In the genomic region with DNA sequence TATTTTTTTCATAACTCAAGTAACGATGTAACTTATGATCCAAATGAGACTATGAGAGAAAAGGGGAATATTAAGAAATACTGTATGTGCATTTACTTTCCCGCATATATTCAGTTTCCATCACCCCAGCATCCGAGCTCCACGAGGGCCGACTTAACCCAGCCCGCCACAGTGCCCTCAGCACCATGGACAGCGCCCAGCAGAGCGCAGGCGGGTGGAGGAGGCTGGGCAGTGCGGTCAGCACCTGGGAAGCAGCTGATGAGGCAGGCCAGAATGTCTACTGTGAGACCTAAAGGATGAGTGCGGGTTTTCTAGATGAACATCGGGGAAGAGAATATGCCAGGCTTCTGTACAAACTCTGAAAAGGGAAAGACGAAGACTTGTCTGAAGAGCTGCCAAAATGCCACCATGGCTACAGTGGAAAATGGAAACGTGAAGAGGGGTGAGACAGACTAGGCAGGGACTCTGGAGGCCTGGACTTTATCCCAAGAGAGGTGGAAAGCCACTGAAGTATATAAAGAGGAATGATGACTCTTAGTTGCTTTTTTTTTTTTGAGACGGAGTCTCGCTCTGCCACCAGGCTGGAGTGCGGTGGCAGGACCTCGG, we compare ENCODE assay signal across 9 cellular contexts. TPM values are rescaled to one million over a fixed set of nuclear protein-coding genes. Genes with fewer than 3 reads are reported as not detected.
DNase-seq lines count a peak whose midpoint lies in the region; ATAC-seq and TF ChIP-seq lines count a peak whose summit lies in the region.
"Had no signal": no experiment of that assay in that cellular context is flagged by ENCODE, and none has a peak within 500 bp of the region (broad histone marks: within the 10 kb centered on the region; RNA-seq: fewer than 3 reads in every experiment).

No MANE protein-coding gene starts in this region.

- no peak overlapping the region for H2AFZ ChIP-seq in trophoblast cell (ENCODE audit: insufficient read depth, low read length, poor library complexity)

- H3K4me1 ChIP-seq in right atrium auricular region (no peaks in the 10 kb centered on the region), gastroesophageal sphincter (no peaks in the 10 kb centered on the region), trophoblast cell (ENCODE audit: control insufficient read depth in 1 of 2, insufficient read depth in 2 of 2, low read length in 2 of 2) (no peaks in the 10 kb centered on the region)

- no peak overlapping the region for H2BK120ac ChIP-seq in trophoblast cell (ENCODE audit: insufficient read depth, low read length, poor library complexity)

- no peaks in the 10 kb centered on the region for H3K9me3 ChIP-seq in right atrium auricular region
- no peaks in the 10 kb centered on the region for H3K9me3 ChIP-seq in gastroesophageal sphincter
- H3K9me3 ChIP-seq in trophoblast cell (ENCODE audit: insufficient read depth, low read depth, low read length) = no peaks in the 10 kb centered on the region

- H2BK12ac ChIP-seq in trophoblast cell (ENCODE audit: low read length) = no peak overlapping the region

- H3K4me1 Mint-ChIP-seq in HFFc6 (ENCODE audit: low read depth) = no peaks in the 10 kb centered on the region

- no peak overlapping the region for H3K14ac ChIP-seq in trophoblast cell (ENCODE audit: low read length)

- 26 to 41% methylated on average over 8 to 17 of the region's 18 CpGs for WGBS in gastroesophageal sphincter (ENCODE audit: low coverage in 1 of 2), 2 donors
- no CpG with 5 or more reads among the region's 18 CpGs for WGBS in trophoblast cell (ENCODE audit: extremely low coverage, insufficient coverage, insufficient read length)

- no peak overlapping the region for H3K27ac Mint-ChIP-seq in HFFc6

- no peaks in the 10 kb centered on the region for H3K79me1 ChIP-seq in trophoblast cell (ENCODE audit: low read length)

- H3K36me3 Mint-ChIP-seq in HFFc6 (ENCODE audit: low read depth) = no peaks in the 10 kb centered on the region

- no peak overlapping the region for H3K4me2 ChIP-seq in trophoblast cell (ENCODE audit: low read length)
- H3K4me2 ChIP-seq: BLaER1 treated with 17β-estradiol and CSF1 and Interleukin-3, amounts not matched to agents 10 nM and 100 nM had no signal

- no peak overlapping the region for H2AK5ac ChIP-seq in trophoblast cell (ENCODE audit: low read length)

- no peak overlapping the region for H2BK5ac ChIP-seq in trophoblast cell (ENCODE audit: low read depth, low read length, poor library complexity)

- DNase-seq in Right ventricle myocardium inferior (ENCODE audit: missing footprints) = no peak
- no peak for DNase-seq in right atrium auricular region (ENCODE audit: low spot score)
- DNase-seq in activated T-cell treated with anti-CD3 and anti-CD28 coated beads for 4 hours = peak; percentile 9
- DNase-seq in trophoblast cell = peak; percentile 61 to 76
- DNase-seq in NCI-H748 treated with DMSO at 0.1 percent for 48 hours (lab: John Stamatoyannopoulos, UW) = no peak
- DNase-seq in effector CD8-positive, alpha-beta T cell (lab: John Stamatoyannopoulos, UW) = no peak
- no peak for DNase-seq in HFFc6

- H3K23ac ChIP-seq in trophoblast cell (ENCODE audit: low read length) = no peak overlapping the region

- no peak for TF ChIP-seq CTCF in right atrium auricular region (IDR thresholded peaks at IDR 0.05)
- no peak for TF ChIP-seq CTCF in gastroesophageal sphincter (IDR thresholded peaks at IDR 0.05)
- TF ChIP-seq CTCF in HFFc6 (IDR thresholded peaks at IDR 0.05) = no peak

- H3K18ac ChIP-seq in trophoblast cell (ENCODE audit: low read length) = no peak overlapping the region

- H3K79me2 ChIP-seq in trophoblast cell (ENCODE audit: control insufficient read depth, insufficient read depth, low read length, poor library complexity) = no peaks in the 10 kb centered on the region

- intact Hi-C loops in Right ventricle myocardium inferior (cut with DNase I) = no loop called here

- no peak overlapping the region for H3K4ac ChIP-seq in trophoblast cell (ENCODE audit: low read depth, low read length)

- H3K36me3 ChIP-seq in right atrium auricular region = no peaks in the 10 kb centered on the region
- H3K36me3 ChIP-seq in gastroesophageal sphincter = no peaks in the 10 kb centered on the region
- H3K36me3 ChIP-seq in trophoblast cell (ENCODE audit: control insufficient read depth in 1 of 2, insufficient read depth in 2 of 2, low read length in 2 of 2) = no peaks in the 10 kb centered on the region
- H3K36me3 ChIP-seq: BLaER1 treated with 17β-estradiol and CSF1 and Interleukin-3, amounts not matched to agents 10 nM and 100 nM had no signal

- no peak overlapping the region for H4K12ac ChIP-seq in trophoblast cell (ENCODE audit: low read depth, low read length)

- no peak overlapping the region for H3K9ac ChIP-seq in trophoblast cell (ENCODE audit: low read length)
- H3K9ac ChIP-seq: BLaER1 treated with 17β-estradiol and CSF1 and Interleukin-3, amounts not matched to agents 10 nM and 100 nM had no signal

- TF ChIP-seq POLR2A in gastroesophageal sphincter (IDR thresholded peaks at IDR 0.05) = no peak

- H4K8ac ChIP-seq in trophoblast cell (ENCODE audit: low read depth, low read length) = no peak overlapping the region

- H3K4me3 ChIP-seq in right atrium auricular region = no peak overlapping the region
- H3K4me3 ChIP-seq in gastroesophageal sphincter = no peak overlapping the region
- no peak overlapping the region for H3K4me3 ChIP-seq in trophoblast cell (ENCODE audit: low read depth, low read length)
- H3K4me3 ChIP-seq: BLaER1 treated with 17β-estradiol and CSF1 and Interleukin-3, amounts not matched to agents 10 nM and 100 nM had no signal

- H3K27ac ChIP-seq in right atrium auricular region = no peak overlapping the region
- H3K27ac ChIP-seq in gastroesophageal sphincter = no peak overlapping the region
- no peak overlapping the region for H3K27ac ChIP-seq in trophoblast cell (ENCODE audit: low read depth, low read length)
- H3K27ac ChIP-seq: BLaER1 treated with 17β-estradiol and CSF1 and Interleukin-3, amounts not matched to agents 10 nM and 100 nM had no signal

- H3K27me3 ChIP-seq in right atrium auricular region (no peaks in the 10 kb centered on the region), gastroesophageal sphincter (peaks cover 53% of the 10 kb centered on the region), trophoblast cell (ENCODE audit: insufficient read depth, low read length) (no peaks in the 10 kb centered on the region)
- H3K27me3 ChIP-seq: BLaER1 treated with 17β-estradiol and CSF1 and Interleukin-3, amounts not matched to agents 10 nM and 100 nM had no signal

- H4K91ac ChIP-seq in trophoblast cell (ENCODE audit: low read depth, low read length) = no peak overlapping the region

- H3K9me3 Mint-ChIP-seq in HFFc6 = no peaks in the 10 kb centered on the region

- ATAC-seq in Right ventricle myocardium inferior = peak; percentile 76
- peak; percentile 50 for ATAC-seq in gastroesophageal sphincter

- TF ChIP-seq EP300 in gastroesophageal sphincter (IDR thresholded peaks at IDR 0.05) = no peak

- H3K4me3 Mint-ChIP-seq in HFFc6 = no peak overlapping the region

- peaks cover 40% of the 10 kb centered on the region for H3K27me3 Mint-ChIP-seq in HFFc6 (ENCODE audit: insufficient read depth)

RNA-seq across cellular contexts. Expression of a gene that starts 34.5 kb away (rescaled TPM):
- total RNA-seq in Right ventricle myocardium inferior (15.1 TPM), right atrium auricular region (10 to 100 TPM; 12.5 to 15.3 TPM), gastroesophageal sphincter (10 to 100 TPM; 13.2 to 21.0 (median 13.9) TPM)
- 29.4 and 30.7 TPM in 2 replicates for polyA plus RNA-seq in trophoblast cell (2013)
- total RNA-seq in HFFc6 (2021; fragmentation: NEBNext Ultra II Directional; extraction: Animal tissue kit (Norgen Biotek cat#: 25700)) = 10 to 100 TPM; 30.2 to 37.7 (median 32.7) TPM

RNA-seq across cellular contexts. Expression of a gene that starts 47.7 kb away (rescaled TPM):
- 1.4 TPM for total RNA-seq in Right ventricle myocardium inferior
- 10 to 100 TPM in 1 of 2 donors, 1 to 10 TPM in 1; 5.2 to 16.9 TPM for total RNA-seq in right atrium auricular region
- total RNA-seq in gastroesophageal sphincter = 1 to 10 TPM in 3 of 4 donors, under 1 TPM in 1; 0.81 to 1.6 (median 1.3) TPM
- 0.78 and 0.92 TPM in 2 replicates for polyA plus RNA-seq in trophoblast cell (2013)
- total RNA-seq in HFFc6 (2021; fragmentation: NEBNext Ultra II Directional; extraction: Animal tissue kit (Norgen Biotek cat#: 25700)) = under 1 TPM; 0.41 to 0.82 (median 0.51) TPM

Comparison
In these comparisons a context has a peak if more than half of its experiments do, and no peak if none do; other contexts are left out.
1. DNase-seq: peak in activated T-cell treated with anti-CD3 and anti-CD28 coated beads for 4 hours (single experiment) and trophoblast cell (2 of 2); none in Right ventricle myocardium inferior (single experiment), right atrium auricular region (single experiment), NCI-H748 treated with DMSO at 0.1 percent for 48 hours (single experiment), effector CD8-positive, alpha-beta T cell (single experiment) and HFFc6 (single experiment).